In genomic region chr17:68738044-68738443, GRCh38 we compare ENCODE assay signal across 3 cellular contexts.
TF ChIP-seq lines count a peak whose summit lies in the region.

No MANE protein-coding gene starts in this region.

TF ChIP-seq in liver, 16 proteins besides CTCF, POLR2A, EP300 and RAD21:
- TF ChIP-seq ZBTB33 (IDR thresholded peaks at IDR 0.05) (no peak), NR2F2 (IDR thresholded peaks at IDR 0.05) (no peak), FOXA2 (IDR thresholded peaks at IDR 0.05) (no peak), ATF3 (IDR thresholded peaks at IDR 0.05) (no peak), YY1 (IDR thresholded peaks at IDR 0.05) (peak; percentile 13), GABPA (IDR thresholded peaks at IDR 0.05 in 1 of 2, conservative IDR thresholded peaks at IDR 0.05 in 1 of 2) (no peak), REST (IDR thresholded peaks at IDR 0.05) (peak; percentile 95), TAF1 (conservative IDR thresholded peaks at IDR 0.05) (no peak), MAX (IDR thresholded peaks at IDR 0.05) (no peak), FOXA1 (IDR thresholded peaks at IDR 0.05) (no peak), EGR1 (IDR thresholded peaks at IDR 0.05; ENCODE audit: low read depth in 2 of 2) (no peak), RXRA (IDR thresholded peaks at IDR 0.05) (peak in 1 of 2 donors; percentile 27), SP1 (IDR thresholded peaks at IDR 0.05) (no peak), HNF4A (conservative IDR thresholded peaks at IDR 0.05) (no peak), JUND (IDR thresholded peaks at IDR 0.05) (no peak)

TF ChIP-seq in HepG2, 621 proteins besides CTCF, POLR2A, EP300 and RAD21:
- TF ChIP-seq ZNF639 (CRISPR knock-in tag; conservative IDR thresholded peaks at IDR 0.05) (no peak), GPBP1L1 (CRISPR knock-in tag; IDR thresholded peaks at IDR 0.05) (no peak), TBP (CRISPR knock-in tag; IDR thresholded peaks at IDR 0.05) (no peak), ZNF263 (CRISPR knock-in tag; IDR thresholded peaks at IDR 0.05) (no peak), ZNF280D (CRISPR knock-in tag; IDR thresholded peaks at IDR 0.05) (no peak), FOXA1 (IDR thresholded peaks at IDR 0.05) (no peak), FOXA1 (CRISPR knock-in tag; IDR thresholded peaks at IDR 0.05) (no peak)

TF ChIP-seq in H1, 55 proteins besides CTCF, POLR2A, EP300 and RAD21:
- TF ChIP-seq CHD1 (IDR thresholded peaks at IDR 0.05; ENCODE audit: low read depth, low read length) = no peak
- TF ChIP-seq SIRT6 (IDR thresholded peaks at IDR 0.05; ENCODE audit: low read length) = no peak
- no peak for TF ChIP-seq BACH1 (IDR thresholded peaks at IDR 0.05; ENCODE audit: low read length)
- no peak for TF ChIP-seq GABPA (IDR thresholded peaks at IDR 0.05; ENCODE audit: borderline replicate concordance, insufficient read depth, low read length)
